2 cellular contexts compared by ENCODE assay signal in the genomic region with DNA sequence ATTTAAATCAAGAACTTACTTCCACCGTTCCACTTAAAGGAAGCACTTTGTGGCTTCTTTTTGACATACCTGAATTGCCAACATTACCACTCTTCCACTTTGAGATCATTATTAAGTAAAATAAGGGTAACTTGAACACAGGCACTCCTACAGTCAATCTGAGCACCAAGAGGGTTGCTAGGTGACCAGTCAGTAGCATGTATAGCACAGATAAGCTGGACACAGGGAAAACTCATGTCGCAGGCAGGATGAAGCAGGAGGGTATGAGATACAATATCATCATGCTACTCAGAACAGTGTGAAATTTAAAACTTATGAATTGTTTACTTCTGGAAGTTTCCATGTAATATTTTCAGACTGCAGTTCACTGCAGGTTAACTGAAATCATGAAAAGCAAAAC.
TF ChIP-seq lines count a peak whose summit lies in the region.

No MANE protein-coding gene starts in this region.

TF ChIP-seq in IMR-90, 13 proteins besides CTCF, POLR2A, EP300 and RAD21:
- TF ChIP-seq MAZ (IDR thresholded peaks at IDR 0.05; ENCODE audit: borderline replicate concordance, low read depth, low read length): no peak
- no peak for TF ChIP-seq FOS (IDR thresholded peaks at IDR 0.05; ENCODE audit: low read depth, low read length)
- TF ChIP-seq CHD1 (IDR thresholded peaks at IDR 0.05; ENCODE audit: low read depth, low read length): no peak
- no peak for TF ChIP-seq USF2 (IDR thresholded peaks at IDR 0.05; ENCODE audit: low read depth, low read length)
- no peak for TF ChIP-seq RCOR1 (IDR thresholded peaks at IDR 0.05; ENCODE audit: insufficient replicate concordance, low read length)
- TF ChIP-seq MAFK (IDR thresholded peaks at IDR 0.05; ENCODE audit: low read depth, low read length): no peak
- TF ChIP-seq CEBPB (IDR thresholded peaks at IDR 0.05; ENCODE audit: low read depth, low read length): no peak
- TF ChIP-seq NFE2L2 (IDR thresholded peaks at IDR 0.05; ENCODE audit: low read depth, low read length): no peak
- TF ChIP-seq MXI1 (IDR thresholded peaks at IDR 0.05; ENCODE audit: borderline replicate concordance, low read depth, low read length): no peak
- no peak for TF ChIP-seq RFX5 (IDR thresholded peaks at IDR 0.05; ENCODE audit: low read depth, low read length)
TF ChIP-seq in IMR-90: peak in this region for 0.

TF ChIP-seq in K562, 482 proteins besides CTCF, POLR2A, EP300 and RAD21:
- TF ChIP-seq HNRNPLL (IDR thresholded peaks at IDR 0.05; ENCODE audit: low read depth, low read length, poor library complexity, severe bottlenecking) (no peak), PHB2 (IDR thresholded peaks at IDR 0.05; ENCODE audit: low read depth) (no peak), ZBTB33 (CRISPR knock-in tag; IDR thresholded peaks at IDR 0.05) (no peak), CBFA2T3 (IDR thresholded peaks at IDR 0.05) (0 out of 2 replicates have a peak, but pooled peaks have one; percentile 8), MLLT1 (IDR thresholded peaks at IDR 0.05) (no peak), MYBL2 (IDR thresholded peaks at IDR 0.05; ENCODE audit: low read depth) (no peak), MYBL2 (CRISPR knock-in tag; IDR thresholded peaks at IDR 0.05; ENCODE audit: borderline replicate concordance) (no peak), MIER1 (IDR thresholded peaks at IDR 0.05; ENCODE audit: low read depth) (no peak), NFRKB (IDR thresholded peaks at IDR 0.05; ENCODE audit: low read depth) (no peak), BCOR (IDR thresholded peaks at IDR 0.05) (no peak), TEAD4 (IDR thresholded peaks at IDR 0.05; ENCODE audit: low read length) (no peak), TEAD4 (CRISPR knock-in tag; IDR thresholded peaks at IDR 0.05; ENCODE audit: borderline replicate concordance) (no peak), RFX1 (IDR thresholded peaks at IDR 0.05) (peak; percentile 67), U2AF2 (optimal IDR thresholded peaks at IDR 0.05; ENCODE audit: low read depth, low read length) (no peak), RCOR1 (IDR thresholded peaks at IDR 0.05; ENCODE audit: borderline replicate concordance in 1 of 2, low read depth in 2 of 2, low read length in 2 of 2) (0 out of 4 replicates have a peak, but pooled peaks of 1 of the 2 experiments have one; percentile 5), MAFG (tag; conservative IDR thresholded peaks at IDR 0.05) (no peak), TSC22D4 (tag; IDR thresholded peaks at IDR 0.05) (no peak), RNF2 (IDR thresholded peaks at IDR 0.05) (no peak), TCF3 (CRISPR knock-in tag; IDR thresholded peaks at IDR 0.05) (peak; percentile 42), MLX (CRISPR knock-in tag; conservative IDR thresholded peaks at IDR 0.05) (no peak), SIN3B (IDR thresholded peaks at IDR 0.05; ENCODE audit: low read depth) (no peak)
- TF ChIP-seq, protein P1, sequence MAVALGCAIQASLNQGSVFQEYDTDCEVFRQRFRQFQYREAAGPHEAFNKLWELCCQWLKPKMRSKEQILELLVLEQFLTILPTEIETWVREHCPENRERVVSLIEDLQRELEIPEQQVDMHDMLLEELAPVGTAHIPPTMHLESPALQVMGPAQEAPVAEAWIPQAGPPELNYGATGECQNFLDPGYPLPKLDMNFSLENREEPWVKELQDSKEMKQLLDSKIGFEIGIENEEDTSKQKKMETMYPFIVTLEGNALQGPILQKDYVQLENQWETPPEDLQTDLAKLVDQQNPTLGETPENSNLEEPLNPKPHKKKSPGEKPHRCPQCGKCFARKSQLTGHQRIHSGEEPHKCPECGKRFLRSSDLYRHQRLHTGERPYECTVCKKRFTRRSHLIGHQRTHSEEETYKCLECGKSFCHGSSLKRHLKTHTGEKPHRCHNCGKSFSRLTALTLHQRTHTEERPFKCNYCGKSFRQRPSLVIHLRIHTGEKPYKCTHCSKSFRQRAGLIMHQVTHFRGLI (CRISPR knock-in tag; IDR thresholded peaks at IDR 0.05): no peak
